19 cellular contexts compared by ENCODE assay signal in the genomic region with DNA sequence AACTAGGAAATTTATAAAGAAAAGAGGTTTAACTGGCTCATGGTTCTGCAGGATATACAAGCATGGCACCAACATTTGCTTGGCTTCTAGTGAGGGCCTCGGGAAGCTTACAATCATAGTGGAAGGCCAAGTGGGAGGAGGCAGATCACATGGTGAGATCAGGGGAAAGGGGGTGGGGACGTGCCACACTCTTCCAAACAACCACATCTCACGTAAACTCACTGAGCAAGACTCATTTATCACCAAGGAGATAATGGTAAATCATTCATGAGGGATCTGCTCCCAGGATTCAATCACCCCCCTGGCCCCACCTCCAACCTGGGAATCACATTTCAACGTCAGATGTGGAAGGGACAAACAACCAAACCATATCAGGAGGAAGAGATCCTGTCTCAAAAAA. TPM values are rescaled to one million over a fixed set of nuclear protein-coding genes. Genes with fewer than 3 reads are reported as not detected.
A peak's percentile ranks its signal among the peaks of the same experiment; 100 is the strongest.
DNase-seq lines count a peak whose midpoint lies in the region; ATAC-seq, FAIRE-seq and TF ChIP-seq lines count a peak whose summit lies in the region.
"Had no signal": no experiment of that assay in that cellular context is flagged by ENCODE, and none has a peak within 500 bp of the region (broad histone marks: within the 10 kb centered on the region; RNA-seq: fewer than 3 reads in every experiment).

No MANE protein-coding gene starts in this region.

- intact Hi-C loops in colonic mucosa (cut with DNase I): no loop called here
- intact Hi-C loops in naive thymus-derived CD4-positive, alpha-beta T cell (cut with micrococcal nuclease): no loop called here
- intact Hi-C loops in Right ventricle myocardium inferior (cut with DNase I): loop anchor here (5.0 kb wide), 1 partner anchor 35 kb away; a partner anchor contains a TSS

- no peaks in the 10 kb centered on the region for H3K9me3 Mint-ChIP-seq in mesothelial cell of epicardium
- H3K9me3 Mint-ChIP-seq in naive thymus-derived CD4-positive, alpha-beta T cell: no peaks in the 10 kb centered on the region
- H3K9me3 Mint-ChIP-seq: activated CD4-positive, alpha-beta T cell treated with anti-CD3 and anti-CD28 coated beads, Interleukin-2, amount 10 ng/mL, durations not matched to agents 7 days and 5 days; activated naive CD8-positive, alpha-beta T cell treated with anti-CD3 and anti-CD28 coated beads for 36 hours; activated T-cell treated with anti-CD3 and anti-CD28 coated beads, Interleukin-2, amount 50 U/mL, for 24 hours; CD8-positive, alpha-beta T cell had no signal

- H3K4me1 ChIP-seq in A549 (peaks cover 46% of the 10 kb centered on the region), colonic mucosa (peaks cover 4% of the 10 kb centered on the region)
- H3K4me1 ChIP-seq in naive thymus-derived CD4-positive, alpha-beta T cell (ENCODE audit: control insufficient read depth in 2 of 2, insufficient read depth in 2 of 2, low read length in 2 of 2): no peaks in the 10 kb centered on the region

- H3K27ac ChIP-seq in A549 (no peak overlapping the region), colonic mucosa (no peak overlapping the region), brain microvascular endothelial cell (no peak overlapping the region)
- H3K27ac ChIP-seq in naive thymus-derived CD4-positive, alpha-beta T cell (ENCODE audit: low read depth, low read length): no peak overlapping the region
- H3K27ac ChIP-seq: cardiac muscle cell, tibial nerve had no signal

- FAIRE-seq in A549 (lab: Jason Lieb, UNC): no peak
- peak; percentile 65 for FAIRE-seq in HTR-8/SVneo (lab: Jason Lieb, UNC)
- FAIRE-seq: G401.6 had no signal

- TF ChIP-seq POLR2A in A549 (IDR thresholded peaks at IDR 0.05; ENCODE audit: low read length): no peak

- CTCF ChIA-PET in A549 (lab: Yijun Ruan, JAX): interaction anchor here (2.3 kb wide), 1 partner anchor 50 kb away, joined by 10 read pairs; no protein-coding TSS in a partner anchor
- CTCF ChIA-PET in naive thymus-derived CD4-positive, alpha-beta T cell (lab: Charles Lee): no interaction called here

- no peak for TF ChIP-seq CTCF in A549 (IDR thresholded peaks at IDR 0.05)
- no peak for TF ChIP-seq CTCF in colonic mucosa (IDR thresholded peaks at IDR 0.05)
- no peak for TF ChIP-seq CTCF in mesothelial cell of epicardium (IDR thresholded peaks at IDR 0.05; ENCODE audit: unreplicated experiment)
- TF ChIP-seq CTCF in brain microvascular endothelial cell (IDR thresholded peaks at IDR 0.05; ENCODE audit: low read depth, low read length, missing control alignments): no peak

- no peak for TF ChIP-seq EP300 in A549 (IDR thresholded peaks at IDR 0.05)

- no peak for TF ChIP-seq RAD21 in A549 (conservative IDR thresholded peaks at IDR 0.05 in 1 of 2, IDR thresholded peaks at IDR 0.05 in 1 of 2)

- H3K27me3 ChIP-seq in colonic mucosa (no peaks in the 10 kb centered on the region), brain microvascular endothelial cell (replicated peaks) (no peaks in the 10 kb centered on the region)
- H3K27me3 ChIP-seq in naive thymus-derived CD4-positive, alpha-beta T cell (ENCODE audit: control insufficient read depth in 2 of 2, insufficient read depth in 2 of 2, low read length in 2 of 2): no peaks in the 10 kb centered on the region
- H3K27me3 ChIP-seq: cardiac muscle cell, tibial nerve had no signal

- peak overlapping the region; percentile 58 for H3K27ac Mint-ChIP-seq in mesothelial cell of epicardium
- no peak overlapping the region for H3K27ac Mint-ChIP-seq in naive thymus-derived CD4-positive, alpha-beta T cell
- H3K27ac Mint-ChIP-seq: activated CD4-positive, alpha-beta T cell treated with anti-CD3 and anti-CD28 coated beads, Interleukin-2, amount 10 ng/mL, durations not matched to agents 7 days and 5 days; activated naive CD8-positive, alpha-beta T cell treated with anti-CD3 and anti-CD28 coated beads for 36 hours; activated T-cell treated with anti-CD3 and anti-CD28 coated beads, Interleukin-2, amount 50 U/mL, for 24 hours; CD8-positive, alpha-beta T cell had no signal

- DNase-seq in A549 (ENCODE audit: low read depth in 1 of 2, low spot score in 1 of 2) (peak in 1 of 2 experiments; percentile 65), HTR-8/SVneo (ENCODE audit: insufficient read length, low spot score) (no peak), colonic mucosa (peak; percentile 25), mesothelial cell of epicardium (ENCODE audit: low spot score in 2 of 2, unreplicated experiment in 2 of 2) (no peak), Right ventricle myocardium inferior (ENCODE audit: missing footprints) (no peak), brain microvascular endothelial cell (no peak)
- no peak for DNase-seq in naive thymus-derived CD4-positive, alpha-beta T cell
- DNase-seq: ACHN; activated CD4-positive, alpha-beta T cell treated with anti-CD3 and anti-CD28 coated beads, Interleukin-2, amount 10 ng/mL, durations not matched to agents 7 days and 5 days; activated naive CD8-positive, alpha-beta T cell treated with anti-CD3 and anti-CD28 coated beads for 36 hours; activated T-cell treated with anti-CD3 and anti-CD28 coated beads, Interleukin-2, amount 50 U/mL, for 24 hours; CD8-positive, alpha-beta T cell; effector CD4-positive, alpha-beta T cell; HCEC 1CT had no signal

- no peak overlapping the region for H3K9ac ChIP-seq in colonic mucosa (ENCODE audit: low read depth in 2 of 2, low read length in 2 of 2)

- H3K4me3 ChIP-seq in A549 (no peak overlapping the region), colonic mucosa (no peak overlapping the region), brain microvascular endothelial cell (ENCODE audit: low read depth, low read length) (no peak overlapping the region)
- H3K4me3 ChIP-seq in naive thymus-derived CD4-positive, alpha-beta T cell (ENCODE audit: low read length): no peak overlapping the region
- H3K4me3 ChIP-seq: cardiac muscle cell, tibial nerve had no signal

- peak overlapping the region; percentile 44 for H3K4me2 ChIP-seq in A549

- ATAC-seq in A549: peak in 1 of 2 experiments; percentile 74; a peak in 4 of 6 replicates
- no peak for ATAC-seq in GM21367 (IDR thresholded peaks at IDR 0.05; ENCODE audit: unreplicated experiment)
- ATAC-seq in naive thymus-derived CD4-positive, alpha-beta T cell: no peak
- ATAC-seq in Right ventricle myocardium inferior: no peak
- ATAC-seq: CD8-positive, alpha-beta T cell; SK-N-SH treated with all-trans-retinoic acid at 6 μM for 48 hours had no signal

- H3K9me3 ChIP-seq in A549: no peaks in the 10 kb centered on the region
- H3K9me3 ChIP-seq in colonic mucosa: no peaks in the 10 kb centered on the region
- H3K9me3 ChIP-seq in naive thymus-derived CD4-positive, alpha-beta T cell (ENCODE audit: control insufficient read depth in 2 of 3, low read length in 3 of 3): no peaks in the 10 kb centered on the region
- H3K9me3 ChIP-seq: tibial nerve had no signal

- no peaks in the 10 kb centered on the region for H3K27me3 Mint-ChIP-seq in mesothelial cell of epicardium (ENCODE audit: low read depth)
- H3K27me3 Mint-ChIP-seq in naive thymus-derived CD4-positive, alpha-beta T cell: no peaks in the 10 kb centered on the region
- H3K27me3 Mint-ChIP-seq: activated CD4-positive, alpha-beta T cell treated with anti-CD3 and anti-CD28 coated beads, Interleukin-2, amount 10 ng/mL, durations not matched to agents 7 days and 5 days; activated naive CD8-positive, alpha-beta T cell treated with anti-CD3 and anti-CD28 coated beads for 36 hours; activated T-cell treated with anti-CD3 and anti-CD28 coated beads, Interleukin-2, amount 50 U/mL, for 24 hours had no signal

- H3K4me1 Mint-ChIP-seq in mesothelial cell of epicardium: peaks cover 8% of the 10 kb centered on the region
- H3K4me1 Mint-ChIP-seq in naive thymus-derived CD4-positive, alpha-beta T cell: peaks cover 12 to 28% (median 21%) of the 10 kb centered on the region in 7 donors

- POLR2A ChIA-PET in A549 (lab: Yijun Ruan, JAX): no interaction called here
- POLR2A ChIA-PET in naive thymus-derived CD4-positive, alpha-beta T cell (lab: Charles Lee): no interaction called here

- no peak overlapping the region for H3K4me3 Mint-ChIP-seq in mesothelial cell of epicardium
- H3K4me3 Mint-ChIP-seq in naive thymus-derived CD4-positive, alpha-beta T cell: no peak overlapping the region
- H3K4me3 Mint-ChIP-seq: activated CD4-positive, alpha-beta T cell treated with anti-CD3 and anti-CD28 coated beads, Interleukin-2, amount 10 ng/mL, durations not matched to agents 7 days and 5 days; activated naive CD8-positive, alpha-beta T cell treated with anti-CD3 and anti-CD28 coated beads for 36 hours; activated T-cell treated with anti-CD3 and anti-CD28 coated beads, Interleukin-2, amount 50 U/mL, for 24 hours; CD8-positive, alpha-beta T cell had no signal

- WGBS in A549 (ENCODE audit: missing lambda C conversion rate): 27% methylated on average over 4 of the region's 4 CpGs

- in situ Hi-C loops in brain microvascular endothelial cell (cut with HindIII; ENCODE audit: low pct_ligation_motif_present, low sequenced_read_pairs): no loop called here

- no peaks in the 10 kb centered on the region for H3K36me3 ChIP-seq in colonic mucosa
- peaks cover 0 to 9% (median 0%) of the 10 kb centered on the region in 3 experiments for H3K36me3 ChIP-seq in naive thymus-derived CD4-positive, alpha-beta T cell (ENCODE audit: control insufficient read depth in 2 of 3, insufficient read depth in 3 of 3, low read length in 3 of 3)
- H3K36me3 ChIP-seq in brain microvascular endothelial cell (replicated peaks): peaks cover 12% of the 10 kb centered on the region
- H3K36me3 ChIP-seq: cardiac muscle cell had no signal

- H3K36me3 Mint-ChIP-seq in mesothelial cell of epicardium: peaks cover 13% of the 10 kb centered on the region
- H3K36me3 Mint-ChIP-seq in naive thymus-derived CD4-positive, alpha-beta T cell: peaks cover 0 to 25% (median 16%) of the 10 kb centered on the region in 5 donors

TF ChIP-seq in A549, 52 proteins besides CTCF, POLR2A, EP300 and RAD21:
- TF ChIP-seq JUNB (IDR thresholded peaks at IDR 0.05) (no peak), HOXB13 (CRISPR knock-in tag; IDR thresholded peaks at IDR 0.05; ENCODE audit: low read depth) (no peak), FOSB (CRISPR knock-in tag; IDR thresholded peaks at IDR 0.05) (no peak), HDAC2 (IDR thresholded peaks at IDR 0.05) (no peak), PHF8 (IDR thresholded peaks at IDR 0.05; ENCODE audit: borderline replicate concordance, low read depth) (no peak), TFCP2L1 (CRISPR knock-in tag; IDR thresholded peaks at IDR 0.05) (no peak)

RNA-seq across cellular contexts. Expression of a gene that starts 35.8 kb away (rescaled TPM):
- polyA plus RNA-seq in A549 (2011; rRNA removed) (134 and 151 TPM in 2 replicates), A549 (2017; fragmentation: RNase III; extraction: RNeasy Plus Mini Kit Qiagen cat#74134 plus additional on column Dnase treatment) (34.6 to 41.2 TPM (median 40.8 TPM) in 3 replicates)
- polyA plus RNA-seq in A549 (2012; cell fraction: cytosol; rRNA removed): 53.2 and 62.9 TPM in 2 replicates
- polyA plus RNA-seq in A549 (2012; cell fraction: nucleus; rRNA removed): 91.2 and 105 TPM in 2 replicates
- polyA minus RNA-seq in A549 (2011; rRNA and poly(A)+ RNA removed): 164 and 177 TPM in 2 replicates
- total RNA-seq in colonic mucosa (100 to 1,000 TPM in 1 of 2 donors, 10 to 100 TPM in 1; 83.1 to 116 TPM), mesothelial cell of epicardium (85.8 to 89.8 TPM (median 88.0 TPM) in 3 replicates), Right ventricle myocardium inferior (39.8 TPM)
- total RNA-seq in naive thymus-derived CD4-positive, alpha-beta T cell: 10 to 100 TPM; 48.9 to 90.6 (median 49.4) TPM
- 10 to 100 TPM; 32.7 to 44.5 TPM for polyA plus RNA-seq in naive thymus-derived CD4-positive, alpha-beta T cell
